ENCODE assay signal across 1 cellular context in genomic region chr19:488505-489417, GRCh38.
TF ChIP-seq lines count a peak whose summit lies in the region.

No MANE protein-coding gene starts in this region.

TF ChIP-seq in HepG2, 621 proteins besides CTCF, POLR2A, EP300 and RAD21 (continued from another document and continues in another):
- TF ChIP-seq ZNF597 (CRISPR knock-in tag; IDR thresholded peaks at IDR 0.05): peak; percentile 99
- peak; percentile 81; the same call in 1 of the 2 replicates for TF ChIP-seq ESRRA (CRISPR knock-in tag; IDR thresholded peaks at IDR 0.05; ENCODE audit: low read depth)
- no peak for TF ChIP-seq CBX1 (IDR thresholded peaks at IDR 0.05; ENCODE audit: low read depth)
- no peak for TF ChIP-seq SMAD9 (CRISPR knock-in tag; IDR thresholded peaks at IDR 0.05)
- peak; percentile 96 for TF ChIP-seq NR2C2 (CRISPR knock-in tag; IDR thresholded peaks at IDR 0.05; ENCODE audit: borderline replicate concordance)
- no peak for TF ChIP-seq ZNF879 (CRISPR knock-in tag; IDR thresholded peaks at IDR 0.05)
- no peak for TF ChIP-seq FOXC1 (CRISPR knock-in tag; IDR thresholded peaks at IDR 0.05; ENCODE audit: borderline replicate concordance)
- peak; percentile 90 for TF ChIP-seq ZNF430 (CRISPR knock-in tag; IDR thresholded peaks at IDR 0.05)
- TF ChIP-seq HOXA7 (CRISPR knock-in tag; IDR thresholded peaks at IDR 0.05): no peak
- TF ChIP-seq ZFP37 (CRISPR knock-in tag; IDR thresholded peaks at IDR 0.05; ENCODE audit: borderline replicate concordance): no peak
- TF ChIP-seq ZNF768 (CRISPR knock-in tag; IDR thresholded peaks at IDR 0.05): no peak; the same call in none of the 2 replicates
- TF ChIP-seq MATR3 (CRISPR knock-in tag; IDR thresholded peaks at IDR 0.05): no peak
- TF ChIP-seq ZNF282 (IDR thresholded peaks at IDR 0.05; ENCODE audit: partially characterized antibody): no peak
- TF ChIP-seq ZNF34 (CRISPR knock-in tag; IDR thresholded peaks at IDR 0.05; ENCODE audit: borderline replicate concordance): no peak
- TF ChIP-seq LBX2 (CRISPR knock-in tag; IDR thresholded peaks at IDR 0.05; ENCODE audit: borderline replicate concordance): no peak
- TF ChIP-seq ZNF256 (CRISPR knock-in tag; conservative IDR thresholded peaks at IDR 0.05): no peak
- peak; percentile 23; the same call in 1 of the 2 replicates for TF ChIP-seq ZNF275 (CRISPR knock-in tag; IDR thresholded peaks at IDR 0.05; ENCODE audit: borderline replicate concordance)
- TF ChIP-seq PCBP2 (optimal IDR thresholded peaks at IDR 0.05; ENCODE audit: low read depth, low read length, poor library complexity, severe bottlenecking): no peak
- no peak for TF ChIP-seq SATB2 (CRISPR knock-in tag; IDR thresholded peaks at IDR 0.05)
- no peak for TF ChIP-seq NCOA1 (CRISPR knock-in tag; IDR thresholded peaks at IDR 0.05)
- TF ChIP-seq ZNF414 (CRISPR knock-in tag; IDR thresholded peaks at IDR 0.05): no peak
- peak; percentile 76; the same call in 1 of the 2 replicates for TF ChIP-seq ZNF547 (CRISPR knock-in tag; IDR thresholded peaks at IDR 0.05)
- no peak for TF ChIP-seq MLXIP (CRISPR knock-in tag; IDR thresholded peaks at IDR 0.05; ENCODE audit: borderline replicate concordance)
- TF ChIP-seq ZNF629 (CRISPR knock-in tag; conservative IDR thresholded peaks at IDR 0.05): 0 out of 2 replicates have a peak, but pooled peaks have one; percentile 38
- TF ChIP-seq ZNF747 (CRISPR knock-in tag; IDR thresholded peaks at IDR 0.05; ENCODE audit: borderline replicate concordance): no peak
- TF ChIP-seq SALL1 (CRISPR knock-in tag; IDR thresholded peaks at IDR 0.05): peak; percentile 64
- TF ChIP-seq SRF (IDR thresholded peaks at IDR 0.05; ENCODE audit: low read depth, low read length): peak; percentile 69
- no peak; the same call in 1 of the 2 replicates for TF ChIP-seq PREB (CRISPR knock-in tag; IDR thresholded peaks at IDR 0.05)
- 0 out of 2 replicates have a peak, but pooled peaks have one; percentile 55 for TF ChIP-seq GTF3A (CRISPR knock-in tag; conservative IDR thresholded peaks at IDR 0.05)
- TF ChIP-seq TAF15 (IDR thresholded peaks at IDR 0.05; ENCODE audit: low read depth, low read length, poor library complexity, severe bottlenecking): peak; percentile 25
- peak; percentile 95 for TF ChIP-seq ZSCAN21 (CRISPR knock-in tag; IDR thresholded peaks at IDR 0.05; ENCODE audit: borderline replicate concordance)
- no peak for TF ChIP-seq HNRNPUL1 (IDR thresholded peaks at IDR 0.05; ENCODE audit: low read depth, low read length)
- peak; percentile 65 for TF ChIP-seq IKZF4 (CRISPR knock-in tag; IDR thresholded peaks at IDR 0.05; ENCODE audit: borderline replicate concordance, low read depth, not compliant biosample characterization)
- TF ChIP-seq ZNF3 (CRISPR knock-in tag; IDR thresholded peaks at IDR 0.05): no peak
- no peak for TF ChIP-seq FOXK2 (IDR thresholded peaks at IDR 0.05)
- peak; percentile 28 to 84; a peak in 3 of 4 replicates for TF ChIP-seq HMGXB4 (CRISPR knock-in tag; IDR thresholded peaks at IDR 0.05; ENCODE audit: borderline replicate concordance in 1 of 2, low read depth in 1 of 2)
- TF ChIP-seq, protein P1, sequence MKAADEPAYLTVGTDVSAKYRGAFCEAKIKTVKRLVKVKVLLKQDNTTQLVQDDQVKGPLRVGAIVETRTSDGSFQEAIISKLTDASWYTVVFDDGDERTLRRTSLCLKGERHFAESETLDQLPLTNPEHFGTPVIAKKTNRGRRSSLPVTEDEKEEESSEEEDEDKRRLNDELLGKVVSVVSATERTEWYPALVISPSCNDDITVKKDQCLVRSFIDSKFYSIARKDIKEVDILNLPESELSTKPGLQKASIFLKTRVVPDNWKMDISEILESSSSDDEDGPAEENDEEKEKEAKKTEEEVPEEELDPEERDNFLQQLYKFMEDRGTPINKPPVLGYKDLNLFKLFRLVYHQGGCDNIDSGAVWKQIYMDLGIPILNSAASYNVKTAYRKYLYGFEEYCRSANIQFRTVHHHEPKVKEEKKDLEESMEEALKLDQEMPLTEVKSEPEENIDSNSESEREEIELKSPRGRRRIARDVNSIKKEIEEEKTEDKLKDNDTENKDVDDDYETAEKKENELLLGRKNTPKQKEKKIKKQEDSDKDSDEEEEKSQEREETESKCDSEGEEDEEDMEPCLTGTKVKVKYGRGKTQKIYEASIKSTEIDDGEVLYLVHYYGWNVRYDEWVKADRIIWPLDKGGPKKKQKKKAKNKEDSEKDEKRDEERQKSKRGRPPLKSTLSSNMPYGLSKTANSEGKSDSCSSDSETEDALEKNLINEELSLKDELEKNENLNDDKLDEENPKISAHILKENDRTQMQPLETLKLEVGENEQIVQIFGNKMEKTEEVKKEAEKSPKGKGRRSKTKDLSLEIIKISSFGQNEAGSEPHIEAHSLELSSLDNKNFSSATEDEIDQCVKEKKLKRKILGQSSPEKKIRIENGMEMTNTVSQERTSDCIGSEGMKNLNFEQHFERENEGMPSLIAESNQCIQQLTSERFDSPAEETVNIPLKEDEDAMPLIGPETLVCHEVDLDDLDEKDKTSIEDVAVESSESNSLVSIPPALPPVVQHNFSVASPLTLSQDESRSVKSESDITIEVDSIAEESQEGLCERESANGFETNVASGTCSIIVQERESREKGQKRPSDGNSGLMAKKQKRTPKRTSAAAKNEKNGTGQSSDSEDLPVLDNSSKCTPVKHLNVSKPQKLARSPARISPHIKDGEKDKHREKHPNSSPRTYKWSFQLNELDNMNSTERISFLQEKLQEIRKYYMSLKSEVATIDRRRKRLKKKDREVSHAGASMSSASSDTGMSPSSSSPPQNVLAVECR (CRISPR knock-in tag; IDR thresholded peaks at IDR 0.05; ENCODE audit: borderline replicate concordance): peak; percentile 79; the same call in 1 of the 2 replicates
- TF ChIP-seq ZNF496 (CRISPR knock-in tag; IDR thresholded peaks at IDR 0.05; ENCODE audit: insufficient replicate concordance): no peak
- TF ChIP-seq AKAP8 (CRISPR knock-in tag; IDR thresholded peaks at IDR 0.05): peak; percentile 80
- peak; percentile 48; the same call in 1 of the 2 replicates for TF ChIP-seq ZBTB14 (CRISPR knock-in tag; IDR thresholded peaks at IDR 0.05)
- TF ChIP-seq ZNF562 (CRISPR knock-in tag; IDR thresholded peaks at IDR 0.05; ENCODE audit: borderline replicate concordance): no peak
- peak; percentile 6; the same call in 1 of the 2 replicates for TF ChIP-seq RARA (CRISPR knock-in tag; IDR thresholded peaks at IDR 0.05)
- no peak for TF ChIP-seq ZNF17 (CRISPR knock-in tag; IDR thresholded peaks at IDR 0.05)
- no peak for TF ChIP-seq STAT5B (CRISPR knock-in tag; IDR thresholded peaks at IDR 0.05)
- no peak for TF ChIP-seq SNAI1 (CRISPR knock-in tag; IDR thresholded peaks at IDR 0.05; ENCODE audit: borderline replicate concordance)
- TF ChIP-seq ZSCAN12 (CRISPR knock-in tag; IDR thresholded peaks at IDR 0.05): no peak
- no peak for TF ChIP-seq CBX2 (IDR thresholded peaks at IDR 0.05; ENCODE audit: low read depth, low read length)
- TF ChIP-seq CBX2 (CRISPR knock-in tag; IDR thresholded peaks at IDR 0.05; ENCODE audit: low read depth): no peak
- TF ChIP-seq, protein P2, sequence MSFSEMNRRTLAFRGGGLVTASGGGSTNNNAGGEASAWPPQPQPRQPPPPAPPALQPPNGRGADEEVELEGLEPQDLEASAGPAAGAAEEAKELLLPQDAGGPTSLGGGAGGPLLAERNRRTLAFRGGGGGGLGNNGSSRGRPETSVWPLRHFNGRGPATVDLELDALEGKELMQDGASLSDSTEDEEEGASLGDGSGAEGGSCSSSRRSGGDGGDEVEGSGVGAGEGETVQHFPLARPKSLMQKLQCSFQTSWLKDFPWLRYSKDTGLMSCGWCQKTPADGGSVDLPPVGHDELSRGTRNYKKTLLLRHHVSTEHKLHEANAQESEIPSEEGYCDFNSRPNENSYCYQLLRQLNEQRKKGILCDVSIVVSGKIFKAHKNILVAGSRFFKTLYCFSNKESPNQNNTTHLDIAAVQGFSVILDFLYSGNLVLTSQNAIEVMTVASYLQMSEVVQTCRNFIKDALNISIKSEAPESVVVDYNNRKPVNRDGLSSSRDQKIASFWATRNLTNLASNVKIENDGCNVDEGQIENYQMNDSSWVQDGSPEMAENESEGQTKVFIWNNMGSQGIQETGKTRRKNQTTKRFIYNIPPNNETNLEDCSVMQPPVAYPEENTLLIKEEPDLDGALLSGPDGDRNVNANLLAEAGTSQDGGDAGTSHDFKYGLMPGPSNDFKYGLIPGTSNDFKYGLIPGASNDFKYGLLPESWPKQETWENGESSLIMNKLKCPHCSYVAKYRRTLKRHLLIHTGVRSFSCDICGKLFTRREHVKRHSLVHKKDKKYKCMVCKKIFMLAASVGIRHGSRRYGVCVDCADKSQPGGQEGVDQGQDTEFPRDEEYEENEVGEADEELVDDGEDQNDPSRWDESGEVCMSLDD (CRISPR knock-in tag; IDR thresholded peaks at IDR 0.05; ENCODE audit: borderline replicate concordance): peak; percentile 20; the same call in 1 of the 2 replicates
- no peak for TF ChIP-seq ZNF780A (CRISPR knock-in tag; IDR thresholded peaks at IDR 0.05)
